7 cellular contexts compared by ENCODE assay signal in genomic region chr13:22964969-22965857, GRCh38.
DNase-seq lines count a peak whose midpoint lies in the region; FAIRE-seq and TF ChIP-seq lines count a peak whose summit lies in the region.
"Not testable (repeated sequence)": the region's sequence is repeated elsewhere in the genome, so short reads cannot be mapped to it uniquely, and the experiment has no call there.

No MANE protein-coding gene starts in this region.

- H3K27ac ChIP-seq in HEK293 (ENCODE audit: extremely low read depth, low read depth, low read length); hepatocyte; mesendoderm (ENCODE audit: low read depth, low read length); trophoblast cell (ENCODE audit: low read depth, low read length): not testable (repeated sequence)

- not testable (repeated sequence) for H3K4me3 ChIP-seq in HEK293 (ENCODE audit: low read depth, low read length); bronchial epithelial cell (ENCODE audit: low read depth, low read length); hepatocyte; mesendoderm (ENCODE audit: low read length); trophoblast cell (ENCODE audit: low read depth, low read length)

- POLR2A ChIA-PET in HEK293 (lab: Yijun Ruan, JAX): not testable (repeated sequence)

- H2BK12ac ChIP-seq in trophoblast cell (ENCODE audit: low read length): not testable (repeated sequence)

- DNase-seq in Daoy (ENCODE audit: low read depth): peak; percentile 13
- DNase-seq in NCI-H82 (lab: John Stamatoyannopoulos, UW): peak; percentile 8
- DNase-seq in bronchial epithelial cell (ENCODE audit: low read depth): not testable (repeated sequence)
- peak; percentile 46 for DNase-seq in hepatocyte (ENCODE audit: low spot score)
- peak; percentile 55 for DNase-seq in mesendoderm
- DNase-seq in trophoblast cell: peak; percentile 4 to 14

- peak; percentile 7 for FAIRE-seq in bronchial epithelial cell (lab: Jason Lieb, UNC)

- H3K9me2 ChIP-seq in hepatocyte (replicated peaks; ENCODE audit: insufficient read depth): not testable (repeated sequence)

- H3K4me1 ChIP-seq in HEK293 (ENCODE audit: control insufficient read depth, insufficient read depth, low read length); hepatocyte (ENCODE audit: insufficient read depth); mesendoderm (ENCODE audit: control insufficient read depth, low read depth, low read length); trophoblast cell (ENCODE audit: control insufficient read depth in 1 of 2, insufficient read depth in 2 of 2, low read length in 2 of 2): not testable (repeated sequence)

- TF ChIP-seq CTCF in HEK293 (tag by site-specific recombination; IDR thresholded peaks at IDR 0.05); bronchial epithelial cell (IDR thresholded peaks at IDR 0.05; ENCODE audit: insufficient read depth, low read length, severe bottlenecking); hepatocyte (IDR thresholded peaks at IDR 0.05; ENCODE audit: poor library complexity): not testable (repeated sequence)

- H3K27me3 ChIP-seq in bronchial epithelial cell (ENCODE audit: control insufficient read depth, insufficient read depth, low read length); hepatocyte; mesendoderm (ENCODE audit: insufficient read depth, low read length, poor library complexity); trophoblast cell (ENCODE audit: insufficient read depth, low read length): not testable (repeated sequence)

- WGBS in hepatocyte (ENCODE audit: low lambda C conversion rate, missing lambda C conversion rate): 78% methylated on average over 28 of the region's 28 CpGs
- no CpG with 5 or more reads among the region's 28 CpGs for WGBS in mesendoderm (ENCODE audit: extremely low coverage, insufficient coverage, low lambda C conversion rate)
- no CpG with 5 or more reads among the region's 28 CpGs for WGBS in trophoblast cell (ENCODE audit: extremely low coverage, insufficient coverage, insufficient read length)

- not testable (repeated sequence) for H3K14ac ChIP-seq in trophoblast cell (ENCODE audit: low read length)

- not testable (repeated sequence) for H2AK5ac ChIP-seq in mesendoderm (ENCODE audit: low read length); trophoblast cell (ENCODE audit: low read length)

- not testable (repeated sequence) for H3K18ac ChIP-seq in mesendoderm (ENCODE audit: low read length); trophoblast cell (ENCODE audit: low read length)

- H3K4ac ChIP-seq in mesendoderm (ENCODE audit: low read depth, low read length); trophoblast cell (ENCODE audit: low read depth, low read length): not testable (repeated sequence)

- H4K20me1 ChIP-seq in hepatocyte (ENCODE audit: insufficient read depth, poor library complexity, severe bottlenecking): not testable (repeated sequence)

- not testable (repeated sequence) for H4K12ac ChIP-seq in trophoblast cell (ENCODE audit: low read depth, low read length)

- H4K8ac ChIP-seq in mesendoderm (ENCODE audit: low read depth, low read length); trophoblast cell (ENCODE audit: low read depth, low read length): not testable (repeated sequence)

- CTCF ChIA-PET in HEK293 (lab: Yijun Ruan, JAX): not testable (repeated sequence)

- not testable (repeated sequence) for H2BK15ac ChIP-seq in mesendoderm (replicated peaks; ENCODE audit: low read depth)

- H3K9me3 ChIP-seq in HEK293 (ENCODE audit: control insufficient read depth, insufficient read depth, low read depth, low read length); hepatocyte (ENCODE audit: low read depth); trophoblast cell (ENCODE audit: insufficient read depth, low read depth, low read length): not testable (repeated sequence)

- H2BK5ac ChIP-seq in mesendoderm (ENCODE audit: low read length); trophoblast cell (ENCODE audit: low read depth, low read length, poor library complexity): not testable (repeated sequence)

- H3K56ac ChIP-seq in mesendoderm (ENCODE audit: low read length): not testable (repeated sequence)

- H3K36me3 ChIP-seq in HEK293 (ENCODE audit: control insufficient read depth in 2 of 2, insufficient read depth in 1 of 2, low read length in 2 of 2); bronchial epithelial cell (ENCODE audit: control insufficient read depth, insufficient read depth, low read length); hepatocyte (replicated peaks; ENCODE audit: insufficient read depth, low read depth); mesendoderm (ENCODE audit: control insufficient read depth, insufficient read depth, low read length); trophoblast cell (ENCODE audit: control insufficient read depth in 1 of 2, insufficient read depth in 2 of 2, low read length in 2 of 2): not testable (repeated sequence)

- H4K91ac ChIP-seq in trophoblast cell (ENCODE audit: low read depth, low read length): not testable (repeated sequence)

- not testable (repeated sequence) for H3K4me2 ChIP-seq in hepatocyte; mesendoderm (ENCODE audit: low read length); trophoblast cell (ENCODE audit: low read length)

- H3K9ac ChIP-seq in mesendoderm (ENCODE audit: low read length); trophoblast cell (ENCODE audit: low read length): not testable (repeated sequence)

- not testable (repeated sequence) for H3K79me2 ChIP-seq in hepatocyte; mesendoderm (ENCODE audit: control insufficient read depth, insufficient read depth, low read length); trophoblast cell (ENCODE audit: control insufficient read depth, insufficient read depth, low read length, poor library complexity)

- H4K5ac ChIP-seq in mesendoderm (ENCODE audit: low read length): not testable (repeated sequence)

- H3K23ac ChIP-seq in mesendoderm (ENCODE audit: low read length); trophoblast cell (ENCODE audit: low read length): not testable (repeated sequence)

- not testable (repeated sequence) for H3K79me1 ChIP-seq in mesendoderm (ENCODE audit: low read length); trophoblast cell (ENCODE audit: low read length)

- H2BK120ac ChIP-seq in mesendoderm (ENCODE audit: low read depth, low read length); trophoblast cell (ENCODE audit: insufficient read depth, low read length, poor library complexity): not testable (repeated sequence)

- H2AFZ ChIP-seq in hepatocyte; trophoblast cell (ENCODE audit: insufficient read depth, low read length, poor library complexity): not testable (repeated sequence)

TF ChIP-seq in HEK293, 187 proteins besides CTCF, POLR2A, EP300 and RAD21:
- 0 out of 2 replicates have a peak, but pooled peaks have one; percentile 31 for TF ChIP-seq ZIC2 (tag by site-specific recombination; IDR thresholded peaks at IDR 0.05)
- TF ChIP-seq ZFHX2 (tag by site-specific recombination; conservative IDR thresholded peaks at IDR 0.05): 0 out of 2 replicates have a peak, but pooled peaks have one; percentile 16
